Comparison of ENCODE assay signal across 11 cellular contexts in genomic region chr2:21111012-21111411, GRCh38. TPM values are rescaled to one million over a fixed set of nuclear protein-coding genes. Genes with fewer than 3 reads are reported as not detected.
"Had no signal": no experiment of that assay in that cellular context is flagged by ENCODE, and none has a peak within 500 bp of the region (broad histone marks: within the 10 kb centered on the region; RNA-seq: fewer than 3 reads in every experiment).

No MANE protein-coding gene starts in this region.

- H3K9ac ChIP-seq: GM23248 had no signal

- H3K4me1 ChIP-seq: HAP-1 had no signal

- H3K4me1 Mint-ChIP-seq: H9 had no signal

- H3K27ac Mint-ChIP-seq: GM23338, H9, HFFc6 had no signal

- DNase-seq: GM23248, GOT3, H7, H9, HCEC 1CT, HFFc6 had no signal

- H2AFZ ChIP-seq: GM23248, GM23338 had no signal

- H3K36me3 ChIP-seq: HAP-1 had no signal

- H3K4me2 ChIP-seq: GM23338 had no signal

- H3K27ac ChIP-seq: GM23248 had no signal

- H3K4me3 ChIP-seq: GM23248, GM23338, HAP-1 had no signal

- ATAC-seq: GM23338, HCT116 had no signal

- H3K9me3 ChIP-seq: HAP-1 had no signal

- H3K9me3 Mint-ChIP-seq: GM23338, H9 had no signal

- H3K4me3 Mint-ChIP-seq: GM23338, H9, HFFc6 had no signal

- FAIRE-seq: H1, H54 had no signal

RNA-seq across cellular contexts. Expression of gene TDRD15, which starts 12.8 kb away (rescaled TPM):
- total RNA-seq: GM23248, H1, H7, H9, HFFc6 had no signal
